9 cellular contexts compared by ENCODE assay signal in the genomic region with DNA sequence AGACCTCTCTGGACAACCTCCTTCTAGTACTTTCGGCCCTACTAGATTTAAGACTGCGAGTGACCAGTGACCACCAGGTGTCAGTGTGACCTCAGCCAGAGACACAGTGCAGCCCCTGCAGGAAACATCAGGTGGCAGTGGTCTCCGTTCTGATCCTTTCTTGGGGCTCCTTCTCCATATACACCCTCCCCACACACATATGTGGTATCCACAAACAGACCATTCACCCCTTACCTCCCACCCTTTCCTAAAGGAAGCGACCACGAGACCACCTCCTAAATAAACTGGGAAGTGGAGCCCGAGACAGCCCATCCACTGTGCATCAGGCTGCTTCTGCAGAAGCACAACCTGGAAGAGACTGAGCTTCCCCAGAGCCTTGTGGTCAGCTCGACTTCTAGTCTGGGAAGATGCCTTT. TPM values are rescaled to one million over a fixed set of nuclear protein-coding genes. Genes with fewer than 3 reads are reported as not detected.
DNase-seq lines count a peak whose midpoint lies in the region; ATAC-seq, FAIRE-seq and TF ChIP-seq lines count a peak whose summit lies in the region.
"Had no signal": no experiment of that assay in that cellular context is flagged by ENCODE, and none has a peak within 500 bp of the region (broad histone marks: within the 10 kb centered on the region; RNA-seq: fewer than 3 reads in every experiment).

No MANE protein-coding gene starts in this region.

- TF ChIP-seq POLR2A in gastroesophageal sphincter (IDR thresholded peaks at IDR 0.05) (no peak), upper lobe of left lung (IDR thresholded peaks at IDR 0.05) (no peak)

- H3K36me3 ChIP-seq in gastroesophageal sphincter (peaks cover 0 to 55% of the 10 kb centered on the region in 2 donors), pancreas (no peaks in the 10 kb centered on the region), upper lobe of left lung (peaks cover 0 to 36% (median 13%) of the 10 kb centered on the region in 4 donors)

- no peak overlapping the region for H3K4me3 ChIP-seq in gastroesophageal sphincter
- no peak overlapping the region for H3K4me3 ChIP-seq in pancreas
- H3K4me3 ChIP-seq in upper lobe of left lung, result no peak overlapping the region

- no peak for FAIRE-seq in pancreas (lab: Jason Lieb, UNC)
- FAIRE-seq: TTC549 had no signal

- H3K9me3 ChIP-seq in gastroesophageal sphincter (no peaks in the 10 kb centered on the region), pancreas (no peaks in the 10 kb centered on the region), upper lobe of left lung (no peaks in the 10 kb centered on the region)

- H3K27ac ChIP-seq in RWPE1 (0 out of 2 replicates have a peak overlapping the region, but pooled peaks have one; percentile 4), gastroesophageal sphincter (no peak overlapping the region), pancreas (no peak overlapping the region), upper lobe of left lung (no peak overlapping the region)

- WGBS in gastroesophageal sphincter (ENCODE audit: low coverage in 1 of 2), 2 donors, result 4 to 17% methylated on average over 2 to 3 of the region's 7 CpGs
- WGBS in pancreas, 2 donors, result 57 to 59% methylated on average over 7 of the region's 7 CpGs
- 59 to 71% methylated on average over 7 of the region's 7 CpGs for WGBS in upper lobe of left lung, 2 donors

- DNase-seq in Caki2 (ENCODE audit: low read depth), result peak; percentile 71
- peak; percentile 78 for DNase-seq in HT-29 (ENCODE audit: low spot score)
- no peak for DNase-seq in RWPE1 (ENCODE audit: low spot score)
- peak; percentile 66 for DNase-seq in activated effector memory CD4-positive, alpha-beta T cell treated with Interleukin-2 at 50 U/mL for 16 hours
- DNase-seq in pancreas, result peak in 5 of 6 donors; percentile 43 to 72 (median 60)
- DNase-seq in upper lobe of left lung, result peak in 1 of 2 donors; percentile 67

- CTCF ChIA-PET in RWPE1 (lab: Yijun Ruan, JAX), result no interaction called here

- in situ Hi-C loops in Caki2 (cut with HindIII; ENCODE audit: low pct_unique_long_range_greater_than_20kb, low sequenced_read_pairs), result no loop called here

- POLR2A ChIA-PET in RWPE1 (lab: Yijun Ruan, JAX; ENCODE audit: low non-redundant PET), result no interaction called here

- no peak for TF ChIP-seq EP300 in gastroesophageal sphincter (IDR thresholded peaks at IDR 0.05)
- no peak for TF ChIP-seq EP300 in upper lobe of left lung (IDR thresholded peaks at IDR 0.05)

- peak; percentile 61 for ATAC-seq in gastroesophageal sphincter
- peak; percentile 73 to 91 (median 86) for ATAC-seq in pancreas
- peak; percentile 71 to 75 for ATAC-seq in upper lobe of left lung (ENCODE audit: low FRiP score in 2 of 2)
- ATAC-seq in GM21723 (IDR thresholded peaks at IDR 0.05; ENCODE audit: unreplicated experiment), result no peak

- intact Hi-C loops in pancreas (cut with DNase I), result loop anchor here in 2 of 3 donors (5.0 kb wide), 1 partner anchor 268 kb away; no protein-coding TSS in a partner anchor

- no peaks in the 10 kb centered on the region for H3K27me3 ChIP-seq in gastroesophageal sphincter
- H3K27me3 ChIP-seq in pancreas, result no peaks in the 10 kb centered on the region
- no peaks in the 10 kb centered on the region for H3K27me3 ChIP-seq in upper lobe of left lung

- H3K4me1 ChIP-seq in gastroesophageal sphincter (peaks cover 0 to 30% (median 9%) of the 10 kb centered on the region in 3 donors), pancreas (no peaks in the 10 kb centered on the region), upper lobe of left lung (peaks cover 0 to 15% (median 8%) of the 10 kb centered on the region in 4 donors)

- TF ChIP-seq CTCF in RWPE1 (conservative IDR thresholded peaks at IDR 0.05; ENCODE audit: low read depth) (peak; percentile 73), gastroesophageal sphincter (IDR thresholded peaks at IDR 0.05) (peak in 3 of 4 experiments; percentile 88 to 91 (median 89)), pancreas (IDR thresholded peaks at IDR 0.05) (peak; percentile 54 to 85 (median 79)), upper lobe of left lung (IDR thresholded peaks at IDR 0.05) (peak; percentile 57 to 88 (median 75))

RNA-seq across cellular contexts. Expression of a gene that starts 38.5 kb away (rescaled TPM):
- not detected in 2 replicates for total RNA-seq in Caki2 (2014; rRNA removed; shearing (Covaris generic); ENCODE audit: low replicate concordance)
- 2.6 and 2.8 TPM in 2 replicates for total RNA-seq in HT-29 (2014; rRNA removed; shearing (Covaris generic))
- total RNA-seq in gastroesophageal sphincter, result 1 to 10 TPM in 1 of 4 donors, under 1 TPM in 2, not detected in 1; 0.23 to 2.3 (median 0.40) TPM
- total RNA-seq in pancreas, result 1 to 10 TPM in 1 of 6 donors, under 1 TPM in 5; 0.35 to 1.5 (median 0.49) TPM
- polyA plus RNA-seq in pancreas, result 1 to 10 TPM; 3.5 to 7.3 TPM
- total RNA-seq in upper lobe of left lung, result 1 to 10 TPM in 4 of 6 donors, under 1 TPM in 2; 0.46 to 4.2 (median 1.9) TPM
